1 cellular context compared by ENCODE assay signal in the genomic region with DNA sequence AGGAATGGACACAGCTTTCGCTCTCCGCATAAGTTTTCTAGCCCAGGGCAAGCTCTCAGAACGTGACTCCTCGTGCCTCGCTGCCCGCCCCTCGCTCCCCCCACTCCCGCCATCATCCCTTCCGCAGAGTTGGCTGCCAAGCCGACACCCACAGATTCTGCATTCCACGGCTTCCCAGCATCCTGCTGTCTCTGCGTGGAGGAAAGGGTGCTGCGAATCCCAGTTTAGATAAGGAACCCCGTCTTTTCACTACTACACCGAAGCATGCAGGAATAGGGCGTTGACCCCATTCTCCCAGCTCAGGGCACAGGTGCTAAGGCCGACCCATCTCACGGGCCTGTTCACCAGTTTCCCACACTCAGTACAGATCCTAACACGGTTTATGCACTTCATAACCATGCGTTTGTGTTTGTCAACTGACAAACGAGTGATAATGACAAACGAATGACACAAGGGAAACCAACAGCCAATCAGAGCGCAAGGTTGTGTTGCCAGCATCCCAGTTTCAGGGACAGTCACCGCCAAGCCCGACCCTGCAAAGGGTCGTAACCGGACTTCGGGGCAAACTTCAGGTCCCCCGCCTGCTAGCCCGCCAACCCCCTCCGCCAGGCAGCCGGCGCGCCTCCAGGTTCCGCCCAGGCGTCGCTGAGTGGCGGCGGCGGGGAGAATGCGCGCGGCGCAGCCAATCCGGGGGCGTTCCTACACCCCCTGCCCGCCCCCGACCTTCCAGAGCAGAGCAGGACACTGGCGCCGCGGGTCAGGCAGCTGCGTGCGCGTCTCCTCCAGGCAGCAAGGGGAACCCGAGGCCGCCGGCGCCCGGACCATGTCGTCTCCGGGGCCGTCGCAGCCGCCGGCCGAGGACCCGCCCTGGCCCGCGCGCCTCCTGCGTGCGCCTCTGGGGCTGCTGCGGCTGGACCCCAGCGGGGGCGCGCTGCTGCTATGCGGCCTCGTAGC.
TF ChIP-seq lines count a peak whose summit lies in the region.

A gene (plus strand): TSS at position 729 of the 954 bp plus-strand sequence. CDS start 95 bp downstream, at position 824.

TF ChIP-seq in HepG2, 621 proteins besides CTCF, POLR2A, EP300 and RAD21 (continued from another document and continues in another):
- TF ChIP-seq HNF4A (CRISPR knock-in tag; IDR thresholded peaks at IDR 0.05) (no peak), SP1 (IDR thresholded peaks at IDR 0.05) (no peak), SP1 (CRISPR knock-in tag; IDR thresholded peaks at IDR 0.05) (peak; percentile 60; the same call in 1 of the 2 replicates), TEAD3 (CRISPR knock-in tag; optimal IDR thresholded peaks at IDR 0.05; ENCODE audit: borderline replicate concordance) (peak; percentile 9), TEAD2 (CRISPR knock-in tag; IDR thresholded peaks at IDR 0.05) (no peak), ATF7-NPFF (CRISPR knock-in tag; IDR thresholded peaks at IDR 0.05; ENCODE audit: low read depth) (0 out of 2 replicates have a peak, but pooled peaks have one; percentile 63), ZFX (CRISPR knock-in tag; IDR thresholded peaks at IDR 0.05; ENCODE audit: low read depth) (peak; percentile 48; the same call in 1 of the 2 replicates), ZBTB3 (CRISPR knock-in tag; IDR thresholded peaks at IDR 0.05; ENCODE audit: borderline replicate concordance, low read depth) (0 out of 2 replicates have a peak, but pooled peaks have one; percentile 26), POLR2AphosphoS2 (IDR thresholded peaks at IDR 0.05; ENCODE audit: low read depth, low read length) (no peak), ZMYM4 (CRISPR knock-in tag; IDR thresholded peaks at IDR 0.05) (peak; percentile 79), ZNF776 (CRISPR knock-in tag; IDR thresholded peaks at IDR 0.05) (no peak; the same call in 1 of the 2 replicates), HMG20B (CRISPR knock-in tag; conservative IDR thresholded peaks at IDR 0.05) (no peak), ZNF333 (CRISPR knock-in tag; IDR thresholded peaks at IDR 0.05; ENCODE audit: borderline replicate concordance) (no peak), ZNF468 (CRISPR knock-in tag; IDR thresholded peaks at IDR 0.05) (no peak), POLR2AphosphoS5 (IDR thresholded peaks at IDR 0.05; ENCODE audit: low read depth, low read length) (peak; percentile 40; the same call in 1 of the 2 replicates), MBNL3 (CRISPR knock-in tag; conservative IDR thresholded peaks at IDR 0.05) (no peak), ZNF556 (CRISPR knock-in tag; IDR thresholded peaks at IDR 0.05; ENCODE audit: borderline replicate concordance) (peak; percentile 73; the same call in 1 of the 2 replicates), ZNF33A (CRISPR knock-in tag; IDR thresholded peaks at IDR 0.05; ENCODE audit: borderline replicate concordance) (no peak), ZNF337 (CRISPR knock-in tag; IDR thresholded peaks at IDR 0.05; ENCODE audit: borderline replicate concordance, low read depth) (0 out of 2 replicates have a peak, but pooled peaks have one; percentile 39), ZNF350 (CRISPR knock-in tag; IDR thresholded peaks at IDR 0.05; ENCODE audit: borderline replicate concordance, low read depth) (no peak), NR2F1 (CRISPR knock-in tag; IDR thresholded peaks at IDR 0.05) (no peak), RXRB (CRISPR knock-in tag; IDR thresholded peaks at IDR 0.05; ENCODE audit: borderline replicate concordance) (no peak), TAF1 (CRISPR knock-in tag; IDR thresholded peaks at IDR 0.05) (peak; percentile 61), ZFP41 (CRISPR knock-in tag; IDR thresholded peaks at IDR 0.05; ENCODE audit: borderline replicate concordance) (no peak), ZNF605 (CRISPR knock-in tag; IDR thresholded peaks at IDR 0.05) (peak; percentile 71; the same call in 1 of the 2 replicates), FOXJ3 (CRISPR knock-in tag; IDR thresholded peaks at IDR 0.05; ENCODE audit: borderline replicate concordance) (no peak), ZSCAN21 (CRISPR knock-in tag; IDR thresholded peaks at IDR 0.05; ENCODE audit: borderline replicate concordance) (peak; percentile 56; the same call in 1 of the 2 replicates), ZSCAN31 (CRISPR knock-in tag; IDR thresholded peaks at IDR 0.05; ENCODE audit: low read depth) (peak; percentile 85; the same call in 1 of the 2 replicates), ZNF34 (CRISPR knock-in tag; IDR thresholded peaks at IDR 0.05; ENCODE audit: borderline replicate concordance) (0 out of 2 replicates have a peak, but pooled peaks have one; percentile 75), ZNF75D (CRISPR knock-in tag; IDR thresholded peaks at IDR 0.05; ENCODE audit: borderline replicate concordance) (no peak)
- TF ChIP-seq, protein P1, sequence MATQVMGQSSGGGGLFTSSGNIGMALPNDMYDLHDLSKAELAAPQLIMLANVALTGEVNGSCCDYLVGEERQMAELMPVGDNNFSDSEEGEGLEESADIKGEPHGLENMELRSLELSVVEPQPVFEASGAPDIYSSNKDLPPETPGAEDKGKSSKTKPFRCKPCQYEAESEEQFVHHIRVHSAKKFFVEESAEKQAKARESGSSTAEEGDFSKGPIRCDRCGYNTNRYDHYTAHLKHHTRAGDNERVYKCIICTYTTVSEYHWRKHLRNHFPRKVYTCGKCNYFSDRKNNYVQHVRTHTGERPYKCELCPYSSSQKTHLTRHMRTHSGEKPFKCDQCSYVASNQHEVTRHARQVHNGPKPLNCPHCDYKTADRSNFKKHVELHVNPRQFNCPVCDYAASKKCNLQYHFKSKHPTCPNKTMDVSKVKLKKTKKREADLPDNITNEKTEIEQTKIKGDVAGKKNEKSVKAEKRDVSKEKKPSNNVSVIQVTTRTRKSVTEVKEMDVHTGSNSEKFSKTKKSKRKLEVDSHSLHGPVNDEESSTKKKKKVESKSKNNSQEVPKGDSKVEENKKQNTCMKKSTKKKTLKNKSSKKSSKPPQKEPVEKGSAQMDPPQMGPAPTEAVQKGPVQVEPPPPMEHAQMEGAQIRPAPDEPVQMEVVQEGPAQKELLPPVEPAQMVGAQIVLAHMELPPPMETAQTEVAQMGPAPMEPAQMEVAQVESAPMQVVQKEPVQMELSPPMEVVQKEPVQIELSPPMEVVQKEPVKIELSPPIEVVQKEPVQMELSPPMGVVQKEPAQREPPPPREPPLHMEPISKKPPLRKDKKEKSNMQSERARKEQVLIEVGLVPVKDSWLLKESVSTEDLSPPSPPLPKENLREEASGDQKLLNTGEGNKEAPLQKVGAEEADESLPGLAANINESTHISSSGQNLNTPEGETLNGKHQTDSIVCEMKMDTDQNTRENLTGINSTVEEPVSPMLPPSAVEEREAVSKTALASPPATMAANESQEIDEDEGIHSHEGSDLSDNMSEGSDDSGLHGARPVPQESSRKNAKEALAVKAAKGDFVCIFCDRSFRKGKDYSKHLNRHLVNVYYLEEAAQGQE (IDR thresholded peaks at IDR 0.05; ENCODE audit: borderline replicate concordance in 1 of 2, low read depth in 1 of 2, low read length in 2 of 2), result no peak
- TF ChIP-seq, protein P2, sequence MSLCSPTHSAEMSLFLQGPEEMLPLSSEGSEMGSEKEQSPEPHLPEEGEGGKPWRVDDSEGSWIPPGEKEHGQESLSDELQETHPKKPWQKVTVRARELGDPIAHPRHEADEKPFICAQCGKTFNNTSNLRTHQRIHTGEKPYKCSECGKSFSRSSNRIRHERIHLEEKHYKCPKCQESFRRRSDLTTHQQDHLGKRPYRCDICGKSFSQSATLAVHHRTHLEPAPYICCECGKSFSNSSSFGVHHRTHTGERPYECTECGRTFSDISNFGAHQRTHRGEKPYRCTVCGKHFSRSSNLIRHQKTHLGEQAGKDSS (CRISPR knock-in tag; IDR thresholded peaks at IDR 0.05; ENCODE audit: borderline replicate concordance, low read depth), result no peak
- TF ChIP-seq, protein P3, sequence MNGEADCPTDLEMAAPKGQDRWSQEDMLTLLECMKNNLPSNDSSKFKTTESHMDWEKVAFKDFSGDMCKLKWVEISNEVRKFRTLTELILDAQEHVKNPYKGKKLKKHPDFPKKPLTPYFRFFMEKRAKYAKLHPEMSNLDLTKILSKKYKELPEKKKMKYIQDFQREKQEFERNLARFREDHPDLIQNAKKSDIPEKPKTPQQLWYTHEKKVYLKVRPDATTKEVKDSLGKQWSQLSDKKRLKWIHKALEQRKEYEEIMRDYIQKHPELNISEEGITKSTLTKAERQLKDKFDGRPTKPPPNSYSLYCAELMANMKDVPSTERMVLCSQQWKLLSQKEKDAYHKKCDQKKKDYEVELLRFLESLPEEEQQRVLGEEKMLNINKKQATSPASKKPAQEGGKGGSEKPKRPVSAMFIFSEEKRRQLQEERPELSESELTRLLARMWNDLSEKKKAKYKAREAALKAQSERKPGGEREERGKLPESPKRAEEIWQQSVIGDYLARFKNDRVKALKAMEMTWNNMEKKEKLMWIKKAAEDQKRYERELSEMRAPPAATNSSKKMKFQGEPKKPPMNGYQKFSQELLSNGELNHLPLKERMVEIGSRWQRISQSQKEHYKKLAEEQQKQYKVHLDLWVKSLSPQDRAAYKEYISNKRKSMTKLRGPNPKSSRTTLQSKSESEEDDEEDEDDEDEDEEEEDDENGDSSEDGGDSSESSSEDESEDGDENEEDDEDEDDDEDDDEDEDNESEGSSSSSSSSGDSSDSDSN (CRISPR knock-in tag; IDR thresholded peaks at IDR 0.05), result peak; percentile 68; the same call in 1 of the 2 replicates
- TF ChIP-seq, protein P4, sequence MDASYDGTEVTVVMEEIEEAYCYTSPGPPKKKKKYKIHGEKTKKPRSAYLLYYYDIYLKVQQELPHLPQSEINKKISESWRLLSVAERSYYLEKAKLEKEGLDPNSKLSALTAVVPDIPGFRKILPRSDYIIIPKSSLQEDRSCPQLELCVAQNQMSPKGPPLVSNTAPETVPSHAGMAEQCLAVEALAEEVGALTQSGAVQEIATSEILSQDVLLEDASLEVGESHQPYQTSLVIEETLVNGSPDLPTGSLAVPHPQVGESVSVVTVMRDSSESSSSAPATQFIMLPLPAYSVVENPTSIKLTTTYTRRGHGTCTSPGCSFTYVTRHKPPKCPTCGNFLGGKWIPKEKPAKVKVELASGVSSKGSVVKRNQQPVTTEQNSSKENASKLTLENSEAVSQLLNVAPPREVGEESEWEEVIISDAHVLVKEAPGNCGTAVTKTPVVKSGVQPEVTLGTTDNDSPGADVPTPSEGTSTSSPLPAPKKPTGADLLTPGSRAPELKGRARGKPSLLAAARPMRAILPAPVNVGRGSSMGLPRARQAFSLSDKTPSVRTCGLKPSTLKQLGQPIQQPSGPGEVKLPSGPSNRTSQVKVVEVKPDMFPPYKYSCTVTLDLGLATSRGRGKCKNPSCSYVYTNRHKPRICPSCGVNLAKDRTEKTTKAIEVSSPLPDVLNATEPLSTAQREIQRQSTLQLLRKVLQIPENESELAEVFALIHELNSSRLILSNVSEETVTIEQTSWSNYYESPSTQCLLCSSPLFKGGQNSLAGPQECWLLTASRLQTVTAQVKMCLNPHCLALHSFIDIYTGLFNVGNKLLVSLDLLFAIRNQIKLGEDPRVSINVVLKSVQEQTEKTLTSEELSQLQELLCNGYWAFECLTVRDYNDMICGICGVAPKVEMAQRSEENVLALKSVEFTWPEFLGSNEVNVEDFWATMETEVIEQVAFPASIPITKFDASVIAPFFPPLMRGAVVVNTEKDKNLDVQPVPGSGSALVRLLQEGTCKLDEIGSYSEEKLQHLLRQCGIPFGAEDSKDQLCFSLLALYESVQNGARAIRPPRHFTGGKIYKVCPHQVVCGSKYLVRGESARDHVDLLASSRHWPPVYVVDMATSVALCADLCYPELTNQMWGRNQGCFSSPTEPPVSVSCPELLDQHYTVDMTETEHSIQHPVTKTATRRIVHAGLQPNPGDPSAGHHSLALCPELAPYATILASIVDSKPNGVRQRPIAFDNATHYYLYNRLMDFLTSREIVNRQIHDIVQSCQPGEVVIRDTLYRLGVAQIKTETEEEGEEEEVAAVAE (CRISPR knock-in tag; IDR thresholded peaks at IDR 0.05; ENCODE audit: borderline replicate concordance), result no peak
- TF ChIP-seq, protein P5, sequence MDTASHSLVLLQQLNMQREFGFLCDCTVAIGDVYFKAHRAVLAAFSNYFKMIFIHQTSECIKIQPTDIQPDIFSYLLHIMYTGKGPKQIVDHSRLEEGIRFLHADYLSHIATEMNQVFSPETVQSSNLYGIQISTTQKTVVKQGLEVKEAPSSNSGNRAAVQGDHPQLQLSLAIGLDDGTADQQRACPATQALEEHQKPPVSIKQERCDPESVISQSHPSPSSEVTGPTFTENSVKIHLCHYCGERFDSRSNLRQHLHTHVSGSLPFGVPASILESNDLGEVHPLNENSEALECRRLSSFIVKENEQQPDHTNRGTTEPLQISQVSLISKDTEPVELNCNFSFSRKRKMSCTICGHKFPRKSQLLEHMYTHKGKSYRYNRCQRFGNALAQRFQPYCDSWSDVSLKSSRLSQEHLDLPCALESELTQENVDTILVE (CRISPR knock-in tag; IDR thresholded peaks at IDR 0.05), result no peak
- TF ChIP-seq, protein P6, sequence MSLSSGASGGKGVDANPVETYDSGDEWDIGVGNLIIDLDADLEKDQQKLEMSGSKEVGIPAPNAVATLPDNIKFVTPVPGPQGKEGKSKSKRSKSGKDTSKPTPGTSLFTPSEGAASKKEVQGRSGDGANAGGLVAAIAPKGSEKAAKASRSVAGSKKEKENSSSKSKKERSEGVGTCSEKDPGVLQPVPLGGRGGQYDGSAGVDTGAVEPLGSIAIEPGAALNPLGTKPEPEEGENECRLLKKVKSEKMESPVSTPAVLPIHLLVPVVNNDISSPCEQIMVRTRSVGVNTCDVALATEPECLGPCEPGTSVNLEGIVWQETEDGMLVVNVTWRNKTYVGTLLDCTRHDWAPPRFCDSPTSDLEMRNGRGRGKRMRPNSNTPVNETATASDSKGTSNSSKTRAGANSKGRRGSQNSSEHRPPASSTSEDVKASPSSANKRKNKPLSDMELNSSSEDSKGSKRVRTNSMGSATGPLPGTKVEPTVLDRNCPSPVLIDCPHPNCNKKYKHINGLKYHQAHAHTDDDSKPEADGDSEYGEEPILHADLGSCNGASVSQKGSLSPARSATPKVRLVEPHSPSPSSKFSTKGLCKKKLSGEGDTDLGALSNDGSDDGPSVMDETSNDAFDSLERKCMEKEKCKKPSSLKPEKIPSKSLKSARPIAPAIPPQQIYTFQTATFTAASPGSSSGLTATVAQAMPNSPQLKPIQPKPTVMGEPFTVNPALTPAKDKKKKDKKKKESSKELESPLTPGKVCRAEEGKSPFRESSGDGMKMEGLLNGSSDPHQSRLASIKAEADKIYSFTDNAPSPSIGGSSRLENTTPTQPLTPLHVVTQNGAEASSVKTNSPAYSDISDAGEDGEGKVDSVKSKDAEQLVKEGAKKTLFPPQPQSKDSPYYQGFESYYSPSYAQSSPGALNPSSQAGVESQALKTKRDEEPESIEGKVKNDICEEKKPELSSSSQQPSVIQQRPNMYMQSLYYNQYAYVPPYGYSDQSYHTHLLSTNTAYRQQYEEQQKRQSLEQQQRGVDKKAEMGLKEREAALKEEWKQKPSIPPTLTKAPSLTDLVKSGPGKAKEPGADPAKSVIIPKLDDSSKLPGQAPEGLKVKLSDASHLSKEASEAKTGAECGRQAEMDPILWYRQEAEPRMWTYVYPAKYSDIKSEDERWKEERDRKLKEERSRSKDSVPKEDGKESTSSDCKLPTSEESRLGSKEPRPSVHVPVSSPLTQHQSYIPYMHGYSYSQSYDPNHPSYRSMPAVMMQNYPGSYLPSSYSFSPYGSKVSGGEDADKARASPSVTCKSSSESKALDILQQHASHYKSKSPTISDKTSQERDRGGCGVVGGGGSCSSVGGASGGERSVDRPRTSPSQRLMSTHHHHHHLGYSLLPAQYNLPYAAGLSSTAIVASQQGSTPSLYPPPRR (CRISPR knock-in tag; IDR thresholded peaks at IDR 0.05; ENCODE audit: borderline replicate concordance), result 0 out of 2 replicates have a peak, but pooled peaks have one; percentile 10
- TF ChIP-seq, protein P7, sequence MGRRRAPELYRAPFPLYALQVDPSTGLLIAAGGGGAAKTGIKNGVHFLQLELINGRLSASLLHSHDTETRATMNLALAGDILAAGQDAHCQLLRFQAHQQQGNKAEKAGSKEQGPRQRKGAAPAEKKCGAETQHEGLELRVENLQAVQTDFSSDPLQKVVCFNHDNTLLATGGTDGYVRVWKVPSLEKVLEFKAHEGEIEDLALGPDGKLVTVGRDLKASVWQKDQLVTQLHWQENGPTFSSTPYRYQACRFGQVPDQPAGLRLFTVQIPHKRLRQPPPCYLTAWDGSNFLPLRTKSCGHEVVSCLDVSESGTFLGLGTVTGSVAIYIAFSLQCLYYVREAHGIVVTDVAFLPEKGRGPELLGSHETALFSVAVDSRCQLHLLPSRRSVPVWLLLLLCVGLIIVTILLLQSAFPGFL (CRISPR knock-in tag; IDR thresholded peaks at IDR 0.05), result no peak
